Comparison of ENCODE assay signal across 1 cellular context in the genomic region with DNA sequence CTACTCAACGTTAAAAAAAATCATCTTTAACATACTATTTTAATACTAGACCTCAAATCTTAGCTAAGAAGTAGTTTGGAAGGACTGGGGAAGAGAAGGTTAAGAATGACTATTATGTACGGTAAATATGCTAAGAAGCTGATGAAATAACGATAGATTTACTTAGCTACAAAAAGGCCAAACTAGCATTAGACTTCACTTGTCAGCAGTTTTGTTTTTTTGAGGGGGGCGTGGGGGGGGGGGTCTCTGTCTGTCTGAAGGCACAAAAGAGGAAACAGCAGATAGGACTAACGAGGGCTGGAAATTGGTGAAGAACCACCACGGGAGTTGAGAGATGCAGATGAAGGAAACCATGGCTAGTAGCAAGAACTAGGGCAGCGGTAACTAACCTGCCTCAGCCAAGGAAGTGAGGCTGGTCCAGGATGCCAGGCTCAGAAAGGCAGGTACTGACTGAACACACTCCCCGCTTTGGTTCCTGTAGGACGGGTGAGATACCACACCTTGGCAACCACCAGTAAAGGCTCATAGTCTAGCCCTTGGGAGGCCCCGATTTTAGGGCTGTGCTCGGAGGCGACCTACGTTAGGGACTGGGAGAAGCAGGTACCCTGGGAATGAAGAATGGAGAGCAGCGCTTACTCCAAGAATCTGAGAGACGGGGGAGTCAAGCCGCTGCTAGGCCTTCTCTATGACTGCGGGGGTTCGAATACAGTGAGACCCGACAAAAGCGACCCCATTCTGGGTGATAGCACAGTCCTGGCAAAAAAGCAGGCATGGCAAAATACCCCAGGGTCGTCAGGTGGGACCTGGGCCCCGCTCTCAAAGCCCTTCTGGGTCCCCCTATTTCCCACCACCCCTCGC.
TF ChIP-seq lines count a peak whose summit lies in the region.

No MANE protein-coding gene starts in this region.

TF ChIP-seq in HepG2, 621 proteins besides CTCF, POLR2A, EP300 and RAD21 (continued from another document and continues in another):
- TF ChIP-seq TFDP1 (CRISPR knock-in tag; IDR thresholded peaks at IDR 0.05; ENCODE audit: borderline replicate concordance) = no peak
- TF ChIP-seq CREB1 (IDR thresholded peaks at IDR 0.05) = no peak
- no peak for TF ChIP-seq CREB1 (CRISPR knock-in tag; IDR thresholded peaks at IDR 0.05)
- no peak for TF ChIP-seq ZFY (CRISPR knock-in tag; IDR thresholded peaks at IDR 0.05)
- TF ChIP-seq, protein P1, sequence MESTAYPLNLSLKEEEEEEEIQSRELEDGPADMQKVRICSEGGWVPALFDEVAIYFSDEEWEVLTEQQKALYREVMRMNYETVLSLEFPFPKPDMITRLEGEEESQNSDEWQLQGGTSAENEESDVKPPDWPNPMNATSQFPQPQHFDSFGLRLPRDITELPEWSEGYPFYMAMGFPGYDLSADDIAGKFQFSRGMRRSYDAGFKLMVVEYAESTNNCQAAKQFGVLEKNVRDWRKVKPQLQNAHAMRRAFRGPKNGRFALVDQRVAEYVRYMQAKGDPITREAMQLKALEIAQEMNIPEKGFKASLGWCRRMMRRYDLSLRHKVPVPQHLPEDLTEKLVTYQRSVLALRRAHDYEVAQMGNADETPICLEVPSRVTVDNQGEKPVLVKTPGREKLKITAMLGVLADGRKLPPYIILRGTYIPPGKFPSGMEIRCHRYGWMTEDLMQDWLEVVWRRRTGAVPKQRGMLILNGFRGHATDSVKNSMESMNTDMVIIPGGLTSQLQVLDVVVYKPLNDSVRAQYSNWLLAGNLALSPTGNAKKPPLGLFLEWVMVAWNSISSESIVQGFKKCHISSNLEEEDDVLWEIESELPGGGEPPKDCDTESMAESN (CRISPR knock-in tag; conservative IDR thresholded peaks at IDR 0.05) = peak; percentile 12; the same call in 1 of the 2 replicates
- TF ChIP-seq GATA4 (IDR thresholded peaks at IDR 0.05; ENCODE audit: borderline replicate concordance, low read depth) = no peak
- no peak for TF ChIP-seq ZNF777 (CRISPR knock-in tag; IDR thresholded peaks at IDR 0.05)
- TF ChIP-seq, protein P2, sequence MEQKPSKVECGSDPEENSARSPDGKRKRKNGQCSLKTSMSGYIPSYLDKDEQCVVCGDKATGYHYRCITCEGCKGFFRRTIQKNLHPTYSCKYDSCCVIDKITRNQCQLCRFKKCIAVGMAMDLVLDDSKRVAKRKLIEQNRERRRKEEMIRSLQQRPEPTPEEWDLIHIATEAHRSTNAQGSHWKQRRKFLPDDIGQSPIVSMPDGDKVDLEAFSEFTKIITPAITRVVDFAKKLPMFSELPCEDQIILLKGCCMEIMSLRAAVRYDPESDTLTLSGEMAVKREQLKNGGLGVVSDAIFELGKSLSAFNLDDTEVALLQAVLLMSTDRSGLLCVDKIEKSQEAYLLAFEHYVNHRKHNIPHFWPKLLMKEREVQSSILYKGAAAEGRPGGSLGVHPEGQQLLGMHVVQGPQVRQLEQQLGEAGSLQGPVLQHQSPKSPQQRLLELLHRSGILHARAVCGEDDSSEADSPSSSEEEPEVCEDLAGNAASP (CRISPR knock-in tag; IDR thresholded peaks at IDR 0.05; ENCODE audit: borderline replicate concordance) = peak; percentile 21; the same call in 1 of the 2 replicates
- 0 out of 2 replicates have a peak, but pooled peaks have one; percentile 22 for TF ChIP-seq ZNF816 (CRISPR knock-in tag; IDR thresholded peaks at IDR 0.05; ENCODE audit: borderline replicate concordance)
- TF ChIP-seq, protein P3, sequence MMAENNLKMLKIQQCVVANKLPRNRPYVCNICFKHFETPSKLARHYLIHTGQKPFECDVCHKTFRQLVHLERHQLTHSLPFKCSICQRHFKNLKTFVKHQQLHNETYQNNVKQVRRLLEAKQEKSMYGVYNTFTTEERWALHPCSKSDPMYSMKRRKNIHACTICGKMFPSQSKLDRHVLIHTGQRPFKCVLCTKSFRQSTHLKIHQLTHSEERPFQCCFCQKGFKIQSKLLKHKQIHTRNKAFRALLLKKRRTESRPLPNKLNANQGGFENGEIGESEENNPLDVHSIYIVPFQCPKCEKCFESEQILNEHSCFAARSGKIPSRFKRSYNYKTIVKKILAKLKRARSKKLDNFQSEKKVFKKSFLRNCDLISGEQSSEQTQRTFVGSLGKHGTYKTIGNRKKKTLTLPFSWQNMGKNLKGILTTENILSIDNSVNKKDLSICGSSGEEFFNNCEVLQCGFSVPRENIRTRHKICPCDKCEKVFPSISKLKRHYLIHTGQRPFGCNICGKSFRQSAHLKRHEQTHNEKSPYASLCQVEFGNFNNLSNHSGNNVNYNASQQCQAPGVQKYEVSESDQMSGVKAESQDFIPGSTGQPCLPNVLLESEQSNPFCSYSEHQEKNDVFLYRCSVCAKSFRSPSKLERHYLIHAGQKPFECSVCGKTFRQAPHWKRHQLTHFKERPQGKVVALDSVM (CRISPR knock-in tag; IDR thresholded peaks at IDR 0.05) = no peak; the same call in 1 of the 2 replicates
- 0 out of 2 replicates have a peak, but pooled peaks have one; percentile 6 for TF ChIP-seq ZNF441 (CRISPR knock-in tag; IDR thresholded peaks at IDR 0.05; ENCODE audit: borderline replicate concordance)
- TF ChIP-seq CBX5 (CRISPR knock-in tag; IDR thresholded peaks at IDR 0.05; ENCODE audit: borderline replicate concordance) = no peak; the same call in 1 of the 2 replicates
- TF ChIP-seq HNRNPLL (IDR thresholded peaks at IDR 0.05; ENCODE audit: low read depth, low read length, poor library complexity, severe bottlenecking) = no peak
- no peak for TF ChIP-seq ZNF367 (CRISPR knock-in tag; IDR thresholded peaks at IDR 0.05; ENCODE audit: borderline replicate concordance)
- 0 out of 4 replicates have a peak, but pooled peaks of 1 of the 2 experiments have one; percentile 3 for TF ChIP-seq NR2F1 (CRISPR knock-in tag; IDR thresholded peaks at IDR 0.05)
- no peak for TF ChIP-seq NBN (conservative IDR thresholded peaks at IDR 0.05)
- peak; percentile 68; the same call in 1 of the 2 replicates for TF ChIP-seq ZNF790 (CRISPR knock-in tag; IDR thresholded peaks at IDR 0.05; ENCODE audit: borderline replicate concordance)
- TF ChIP-seq, protein P4, sequence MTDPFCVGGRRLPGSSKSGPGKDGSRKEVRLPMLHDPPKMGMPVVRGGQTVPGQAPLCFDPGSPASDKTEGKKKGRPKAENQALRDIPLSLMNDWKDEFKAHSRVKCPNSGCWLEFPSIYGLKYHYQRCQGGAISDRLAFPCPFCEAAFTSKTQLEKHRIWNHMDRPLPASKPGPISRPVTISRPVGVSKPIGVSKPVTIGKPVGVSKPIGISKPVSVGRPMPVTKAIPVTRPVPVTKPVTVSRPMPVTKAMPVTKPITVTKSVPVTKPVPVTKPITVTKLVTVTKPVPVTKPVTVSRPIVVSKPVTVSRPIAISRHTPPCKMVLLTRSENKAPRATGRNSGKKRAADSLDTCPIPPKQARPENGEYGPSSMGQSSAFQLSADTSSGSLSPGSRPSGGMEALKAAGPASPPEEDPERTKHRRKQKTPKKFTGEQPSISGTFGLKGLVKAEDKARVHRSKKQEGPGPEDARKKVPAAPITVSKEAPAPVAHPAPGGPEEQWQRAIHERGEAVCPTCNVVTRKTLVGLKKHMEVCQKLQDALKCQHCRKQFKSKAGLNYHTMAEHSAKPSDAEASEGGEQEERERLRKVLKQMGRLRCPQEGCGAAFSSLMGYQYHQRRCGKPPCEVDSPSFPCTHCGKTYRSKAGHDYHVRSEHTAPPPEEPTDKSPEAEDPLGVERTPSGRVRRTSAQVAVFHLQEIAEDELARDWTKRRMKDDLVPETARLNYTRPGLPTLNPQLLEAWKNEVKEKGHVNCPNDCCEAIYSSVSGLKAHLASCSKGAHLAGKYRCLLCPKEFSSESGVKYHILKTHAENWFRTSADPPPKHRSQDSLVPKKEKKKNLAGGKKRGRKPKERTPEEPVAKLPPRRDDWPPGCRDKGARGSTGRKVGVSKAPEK (CRISPR knock-in tag; IDR thresholded peaks at IDR 0.05; ENCODE audit: borderline replicate concordance) = peak; percentile 16; the same call in 1 of the 2 replicates
- TF ChIP-seq NFE2L1 (CRISPR knock-in tag; IDR thresholded peaks at IDR 0.05; ENCODE audit: borderline replicate concordance) = no peak
- no peak for TF ChIP-seq HNF4G (IDR thresholded peaks at IDR 0.05; ENCODE audit: borderline replicate concordance, low read depth, low read length)
- TF ChIP-seq HNF4G (CRISPR knock-in tag; IDR thresholded peaks at IDR 0.05; ENCODE audit: borderline replicate concordance, low read depth) = peak; percentile 68; the same call in 1 of the 2 replicates
- TF ChIP-seq ZNF350 (CRISPR knock-in tag; IDR thresholded peaks at IDR 0.05; ENCODE audit: borderline replicate concordance, low read depth) = no peak
- TF ChIP-seq ZNF713 (CRISPR knock-in tag; IDR thresholded peaks at IDR 0.05) = no peak; the same call in 1 of the 2 replicates
- TF ChIP-seq SMAD1 (CRISPR knock-in tag; IDR thresholded peaks at IDR 0.05; ENCODE audit: borderline replicate concordance, low read depth) = peak; percentile 26; the same call in 1 of the 2 replicates
- TF ChIP-seq GABPB1 (CRISPR knock-in tag; IDR thresholded peaks at IDR 0.05) = no peak
- 0 out of 2 replicates have a peak, but pooled peaks have one; percentile 15 for TF ChIP-seq ZSCAN5A (CRISPR knock-in tag; IDR thresholded peaks at IDR 0.05; ENCODE audit: borderline replicate concordance)
- TF ChIP-seq MTF1 (CRISPR knock-in tag; IDR thresholded peaks at IDR 0.05) = no peak
- TF ChIP-seq ZNF709 (CRISPR knock-in tag; IDR thresholded peaks at IDR 0.05) = peak; percentile 49; the same call in 1 of the 2 replicates
- TF ChIP-seq SMARCE1 (IDR thresholded peaks at IDR 0.05; ENCODE audit: borderline replicate concordance) = no peak
- no peak for TF ChIP-seq BCL6 (CRISPR knock-in tag; IDR thresholded peaks at IDR 0.05)
- peak; percentile 52; the same call in 1 of the 2 replicates for TF ChIP-seq ZBTB7B (CRISPR knock-in tag; IDR thresholded peaks at IDR 0.05)
- TF ChIP-seq, protein P5, sequence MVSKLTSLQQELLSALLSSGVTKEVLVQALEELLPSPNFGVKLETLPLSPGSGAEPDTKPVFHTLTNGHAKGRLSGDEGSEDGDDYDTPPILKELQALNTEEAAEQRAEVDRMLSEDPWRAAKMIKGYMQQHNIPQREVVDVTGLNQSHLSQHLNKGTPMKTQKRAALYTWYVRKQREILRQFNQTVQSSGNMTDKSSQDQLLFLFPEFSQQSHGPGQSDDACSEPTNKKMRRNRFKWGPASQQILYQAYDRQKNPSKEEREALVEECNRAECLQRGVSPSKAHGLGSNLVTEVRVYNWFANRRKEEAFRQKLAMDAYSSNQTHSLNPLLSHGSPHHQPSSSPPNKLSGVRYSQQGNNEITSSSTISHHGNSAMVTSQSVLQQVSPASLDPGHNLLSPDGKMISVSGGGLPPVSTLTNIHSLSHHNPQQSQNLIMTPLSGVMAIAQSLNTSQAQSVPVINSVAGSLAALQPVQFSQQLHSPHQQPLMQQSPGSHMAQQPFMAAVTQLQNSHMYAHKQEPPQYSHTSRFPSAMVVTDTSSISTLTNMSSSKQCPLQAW (CRISPR knock-in tag; IDR thresholded peaks at IDR 0.05) = peak; percentile 18; the same call in 1 of the 2 replicates
- TF ChIP-seq ZSCAN22 (CRISPR knock-in tag; IDR thresholded peaks at IDR 0.05) = no peak; the same call in 1 of the 2 replicates
- TF ChIP-seq SALL1 (CRISPR knock-in tag; IDR thresholded peaks at IDR 0.05) = peak; percentile 33; the same call in 1 of the 2 replicates
